Comparison of ENCODE assay signal across 8 cellular contexts in genomic region chr9:36991516-36992134, GRCh38. TPM values are rescaled to one million over a fixed set of nuclear protein-coding genes. Genes with fewer than 3 reads are reported as not detected.
DNase-seq lines count a peak whose midpoint lies in the region; ATAC-seq, FAIRE-seq and TF ChIP-seq lines count a peak whose summit lies in the region.

No MANE protein-coding gene starts in this region.

- H3K27ac Mint-ChIP-seq in Caco-2 (ENCODE audit: unreplicated experiment) = no peak overlapping the region

- H3K27me3 Mint-ChIP-seq in Caco-2 (ENCODE audit: insufficient read depth, unreplicated experiment) = peaks cover 19% of the 10 kb centered on the region

- TF ChIP-seq CTCF in Caco-2 (IDR thresholded peaks at IDR 0.05; ENCODE audit: insufficient read depth in 1 of 2, low read depth in 1 of 2, low read length in 1 of 2, severe bottlenecking in 1 of 2, unreplicated experiment in 1 of 2) = peak; percentile 56 to 63
- peak; percentile 59 for TF ChIP-seq CTCF in HEK293 (tag by site-specific recombination; IDR thresholded peaks at IDR 0.05)
- TF ChIP-seq CTCF in kidney epithelial cell (IDR thresholded peaks at IDR 0.05; ENCODE audit: insufficient read depth, low read length, poor library complexity, severe bottlenecking) = peak; percentile 74

- ATAC-seq in GM18520 (IDR thresholded peaks at IDR 0.05; ENCODE audit: unreplicated experiment) = no peak

- no peak overlapping the region for H3K4me3 ChIP-seq in Caco-2 (ENCODE audit: low read depth, low read length)
- no peak overlapping the region for H3K4me3 ChIP-seq in HEK293 (ENCODE audit: low read depth, low read length)
- H3K4me3 ChIP-seq in kidney epithelial cell (ENCODE audit: low read depth, low read length) = no peak overlapping the region

- no TSS peak for BruUV-seq in Caco-2 (replicated peaks; lab: Mats Ljungman, UMichigan)

- no peak overlapping the region for H3K27ac ChIP-seq in HEK293 (ENCODE audit: extremely low read depth, low read depth, low read length)

- H3K4me1 Mint-ChIP-seq in Caco-2 (ENCODE audit: low read depth, unreplicated experiment) = no peaks in the 10 kb centered on the region

- H3K4me3 Mint-ChIP-seq in Caco-2 (ENCODE audit: unreplicated experiment) = no peak overlapping the region

- H3K9me3 Mint-ChIP-seq in Caco-2 (ENCODE audit: unreplicated experiment) = peaks cover 6% of the 10 kb centered on the region

- no peaks in the 10 kb centered on the region for H3K4me1 ChIP-seq in Caco-2
- no peaks in the 10 kb centered on the region for H3K4me1 ChIP-seq in HEK293 (ENCODE audit: control insufficient read depth, insufficient read depth, low read length)

- H3K9me3 ChIP-seq in Caco-2 (0 out of 2 replicates have a peak, but pooled peaks cover 8% of the 10 kb centered on the region), HEK293 (ENCODE audit: control insufficient read depth, insufficient read depth, low read depth, low read length) (no peaks in the 10 kb centered on the region)

- no peak for FAIRE-seq in RCC 7860 (lab: Jason Lieb, UNC)

- peak in 1 of 2 experiments; percentile 54 for DNase-seq in Caco-2
- peak; percentile 13 for DNase-seq in activated CD4-positive, alpha-beta T cell treated with anti-CD3 and anti-CD28 coated beads, Interleukin-2, amount 50 U/mL, for 1 hour
- no peak for DNase-seq in kidney epithelial cell (ENCODE audit: low read depth)
- DNase-seq in islet precursor cell = no peak
- DNase-seq in RCC 7860 (ENCODE audit: low spot score) = no peak
- no peak for DNase-seq in SKM-1 (lab: John Stamatoyannopoulos, UW; ENCODE audit: unreplicated experiment)

- H3K27me3 ChIP-seq in Caco-2 (replicated peaks; ENCODE audit: control insufficient read depth, insufficient read depth, low read length) (no peaks in the 10 kb centered on the region; the same call in 1 of the 2 replicates), kidney epithelial cell (ENCODE audit: control insufficient read depth, insufficient read depth, low read length) (peaks cover 46% of the 10 kb centered on the region)

- POLR2A ChIA-PET in Caco-2 (lab: Charles Lee) = no interaction called here
- POLR2A ChIA-PET in HEK293 (lab: Yijun Ruan, JAX) = interaction anchor here (1.4 kb wide), 1 partner anchor 119 kb away, joined by 5 read pairs; no protein-coding TSS in a partner anchor

- CTCF ChIA-PET in Caco-2 (lab: Charles Lee) = interaction anchor here (0.6 to 2.5 kb wide), 3 partner anchors 12 to 124 kb away, joined by 3 to 18 read pairs (median 5); no protein-coding TSS in a partner anchor
- CTCF ChIA-PET in HEK293 (lab: Yijun Ruan, JAX) = interaction anchor here (0.6 to 17.1 kb wide), 49 partner anchors 10 to 1067 kb away, joined by 3 to 448 read pairs (median 4); no protein-coding TSS in a partner anchor

- H3K36me3 ChIP-seq in Caco-2 (ENCODE audit: control insufficient read depth, insufficient read depth, low read length) (no peaks in the 10 kb centered on the region), HEK293 (ENCODE audit: control insufficient read depth in 2 of 2, insufficient read depth in 1 of 2, low read length in 2 of 2) (no peaks in the 10 kb centered on the region), kidney epithelial cell (ENCODE audit: control insufficient read depth, insufficient read depth, low read length) (no peaks in the 10 kb centered on the region)

- H3K36me3 Mint-ChIP-seq in Caco-2 (ENCODE audit: insufficient read depth, unreplicated experiment) = no peaks in the 10 kb centered on the region

- intact Hi-C loops in Caco-2 (cut with micrococcal nuclease; ENCODE audit: unreplicated experiment) = loop anchor here (1.0 to 10.0 kb wide), 3 partner anchors 118 to 197 kb away; partner anchors contain the start of gene ZCCHC7

TF ChIP-seq in HEK293, 187 proteins besides CTCF, POLR2A, EP300 and RAD21:
- TF ChIP-seq ZSCAN30 (tag by site-specific recombination; IDR thresholded peaks at IDR 0.05) (no peak), ZNF266 (tag by site-specific recombination; IDR thresholded peaks at IDR 0.05; ENCODE audit: low read depth) (no peak), ZNF404 (tag by site-specific recombination; IDR thresholded peaks at IDR 0.05) (no peak), ZNF701 (tag by site-specific recombination; IDR thresholded peaks at IDR 0.05) (no peak), SP7 (tag by site-specific recombination; IDR thresholded peaks at IDR 0.05) (peak; percentile 41; the same call in 1 of the 2 replicates), SETDB1 (IDR thresholded peaks at IDR 0.05; ENCODE audit: insufficient read length, low read length) (peak; percentile 78), ZNF707 (tag by site-specific recombination; IDR thresholded peaks at IDR 0.05) (no peak), ZNF280C (tag by site-specific recombination; IDR thresholded peaks at IDR 0.05) (no peak), ZNF2 (tag by site-specific recombination; IDR thresholded peaks at IDR 0.05) (peak; percentile 100), ZNF626 (tag by site-specific recombination; IDR thresholded peaks at IDR 0.05) (no peak), ZNF654 (tag by site-specific recombination; IDR thresholded peaks at IDR 0.05; ENCODE audit: low read depth) (peak; percentile 85), TRIM28 (IDR thresholded peaks at IDR 0.05; ENCODE audit: borderline replicate concordance, low read length) (peak; percentile 75; the same call in 1 of the 2 replicates), ZNF184 (tag by site-specific recombination; IDR thresholded peaks at IDR 0.05) (no peak), ZNF704 (tag by site-specific recombination; IDR thresholded peaks at IDR 0.05) (no peak)
- TF ChIP-seq, protein P1, sequence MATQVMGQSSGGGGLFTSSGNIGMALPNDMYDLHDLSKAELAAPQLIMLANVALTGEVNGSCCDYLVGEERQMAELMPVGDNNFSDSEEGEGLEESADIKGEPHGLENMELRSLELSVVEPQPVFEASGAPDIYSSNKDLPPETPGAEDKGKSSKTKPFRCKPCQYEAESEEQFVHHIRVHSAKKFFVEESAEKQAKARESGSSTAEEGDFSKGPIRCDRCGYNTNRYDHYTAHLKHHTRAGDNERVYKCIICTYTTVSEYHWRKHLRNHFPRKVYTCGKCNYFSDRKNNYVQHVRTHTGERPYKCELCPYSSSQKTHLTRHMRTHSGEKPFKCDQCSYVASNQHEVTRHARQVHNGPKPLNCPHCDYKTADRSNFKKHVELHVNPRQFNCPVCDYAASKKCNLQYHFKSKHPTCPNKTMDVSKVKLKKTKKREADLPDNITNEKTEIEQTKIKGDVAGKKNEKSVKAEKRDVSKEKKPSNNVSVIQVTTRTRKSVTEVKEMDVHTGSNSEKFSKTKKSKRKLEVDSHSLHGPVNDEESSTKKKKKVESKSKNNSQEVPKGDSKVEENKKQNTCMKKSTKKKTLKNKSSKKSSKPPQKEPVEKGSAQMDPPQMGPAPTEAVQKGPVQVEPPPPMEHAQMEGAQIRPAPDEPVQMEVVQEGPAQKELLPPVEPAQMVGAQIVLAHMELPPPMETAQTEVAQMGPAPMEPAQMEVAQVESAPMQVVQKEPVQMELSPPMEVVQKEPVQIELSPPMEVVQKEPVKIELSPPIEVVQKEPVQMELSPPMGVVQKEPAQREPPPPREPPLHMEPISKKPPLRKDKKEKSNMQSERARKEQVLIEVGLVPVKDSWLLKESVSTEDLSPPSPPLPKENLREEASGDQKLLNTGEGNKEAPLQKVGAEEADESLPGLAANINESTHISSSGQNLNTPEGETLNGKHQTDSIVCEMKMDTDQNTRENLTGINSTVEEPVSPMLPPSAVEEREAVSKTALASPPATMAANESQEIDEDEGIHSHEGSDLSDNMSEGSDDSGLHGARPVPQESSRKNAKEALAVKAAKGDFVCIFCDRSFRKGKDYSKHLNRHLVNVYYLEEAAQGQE (tag by site-specific recombination; IDR thresholded peaks at IDR 0.05) = peak; percentile 69
TF ChIP-seq in HEK293: peak in this region for 6.

RNA-seq across cellular contexts. Expression of gene PAX5, which starts 42.4 kb away (rescaled TPM):
- total RNA-seq in Caco-2 (2022) = 0.16 TPM in 1 of 2 replicates, not detected in the other
- not detected in 2 replicates for total RNA-seq in kidney epithelial cell
